ENCODE assay signal across 22 cellular contexts in genomic region chr17:4919511-4920047, GRCh38. TPM values are rescaled to one million over a fixed set of nuclear protein-coding genes. Genes with fewer than 3 reads are reported as not detected.
A peak's percentile ranks its signal among the peaks of the same experiment; 100 is the strongest.
DNase-seq lines count a peak whose midpoint lies in the region; ATAC-seq and FAIRE-seq lines count a peak whose summit lies in the region.
"Had no signal": no experiment of that assay in that cellular context is flagged by ENCODE, and none has a peak within 500 bp of the region (broad histone marks: within the 10 kb centered on the region; RNA-seq: fewer than 3 reads in every experiment).

No MANE protein-coding gene starts in this region.

- H3K4me2 ChIP-seq in GM23248 (ENCODE audit: unreplicated experiment) (peak overlapping the region; percentile 5), mesendoderm (ENCODE audit: low read length) (no peak overlapping the region)

- H2BK120ac ChIP-seq in mesendoderm (ENCODE audit: low read depth, low read length): no peak overlapping the region

- no peak overlapping the region for H3K23ac ChIP-seq in mesendoderm (ENCODE audit: low read length)

- no peak for FAIRE-seq in GM19239 (lab: Jason Lieb, UNC)

- H3K79me2 ChIP-seq in GM23248 (ENCODE audit: insufficient read depth) (no peaks in the 10 kb centered on the region), mesendoderm (ENCODE audit: control insufficient read depth, insufficient read depth, low read length) (no peaks in the 10 kb centered on the region)

- no peaks in the 10 kb centered on the region for H3K79me1 ChIP-seq in mesendoderm (ENCODE audit: low read length)

- DNase-seq in GM23248 (no peak), ecto neural progenitor cell (ENCODE audit: low spot score) (peak; percentile 41), mesendoderm (peak; percentile 58), G401 (ENCODE audit: low spot score) (no peak), GM19239 (ENCODE audit: insufficient read length, low spot score) (no peak)
- DNase-seq: activated CD4-positive, alpha-beta T cell treated with anti-CD3 and anti-CD28 coated beads for 36 hours; activated gamma-delta T cell treated with Interleukin-2 at 50 U/mL for 16 hours; CD4-positive, alpha-beta memory T cell; DMS79; foreskin melanocyte; left ventricle myocardium inferior; NCI-H1092 treated with DMSO at 0.1 percent for 48 hours; NCI-H69; PC-3; stimulated activated CD4-positive, alpha-beta T cell treated with anti-CD3 and anti-CD28 coated beads, Interleukin-4, amount 100 ng/mL, for 24 hours; T-helper 9 cell had no signal

- 0 out of 2 replicates have a peak overlapping the region, but pooled peaks have one; percentile 9 for H2AFZ ChIP-seq in GM23248

- H3K36me3 ChIP-seq in GM23248 (ENCODE audit: low read depth): no peaks in the 10 kb centered on the region
- no peaks in the 10 kb centered on the region for H3K36me3 ChIP-seq in mesendoderm (ENCODE audit: control insufficient read depth, insufficient read depth, low read length)
- H3K36me3 ChIP-seq: HAP-1, left ventricle myocardium inferior, SJSA1 had no signal

- no peak overlapping the region for H3K4ac ChIP-seq in mesendoderm (ENCODE audit: low read depth, low read length)

- no peak overlapping the region for H2BK15ac ChIP-seq in mesendoderm (replicated peaks; ENCODE audit: low read depth)

- no peaks in the 10 kb centered on the region for H3K9me2 ChIP-seq in GM23248 (ENCODE audit: insufficient read depth)

- 49 to 50% methylated on average over 8 of the region's 8 CpGs for WGBS in GM23248 (ENCODE audit: low coverage in 1 of 2, low lambda C conversion rate in 2 of 2, missing lambda C conversion rate in 2 of 2), 2 experiments
- no CpG with 5 or more reads among the region's 8 CpGs for WGBS in mesendoderm (ENCODE audit: extremely low coverage, insufficient coverage, low lambda C conversion rate)

- no peak overlapping the region for H3K56ac ChIP-seq in mesendoderm (ENCODE audit: low read length)

- no peak overlapping the region for H3K18ac ChIP-seq in mesendoderm (ENCODE audit: low read length)

- H3K27me3 ChIP-seq in GM23248 (replicated peaks; ENCODE audit: insufficient read depth): no peaks in the 10 kb centered on the region
- no peaks in the 10 kb centered on the region for H3K27me3 ChIP-seq in mesendoderm (ENCODE audit: insufficient read depth, low read length, poor library complexity)
- H3K27me3 ChIP-seq: SJSA1 had no signal

- 0 out of 2 replicates have a peak, but pooled peaks cover 7% of the 10 kb centered on the region for H3F3A ChIP-seq in GM23248 (ENCODE audit: insufficient read depth)

- no peak overlapping the region for H4K8ac ChIP-seq in mesendoderm (ENCODE audit: low read depth, low read length)

- H3K27ac ChIP-seq in GM23248 (no peak overlapping the region), mesendoderm (ENCODE audit: low read depth, low read length) (no peak overlapping the region)
- H3K27ac ChIP-seq: left ventricle myocardium inferior, SJSA1 had no signal

- in situ Hi-C loops in GM23248 (cut with MboI) (loop anchor here (10.0 kb wide), 1 partner anchor 135 kb away; no protein-coding TSS in a partner anchor), G401 (cut with HindIII; ENCODE audit: low sequenced_read_pairs) (no loop called here)

- H3K9ac ChIP-seq in GM23248 (no peak overlapping the region), mesendoderm (ENCODE audit: low read length) (no peak overlapping the region)

- H2AK5ac ChIP-seq in mesendoderm (ENCODE audit: low read length): no peak overlapping the region

- H3K4me1 ChIP-seq in GM23248 (ENCODE audit: insufficient read depth): peaks cover 14% of the 10 kb centered on the region
- no peaks in the 10 kb centered on the region for H3K4me1 ChIP-seq in mesendoderm (ENCODE audit: control insufficient read depth, low read depth, low read length)
- H3K4me1 ChIP-seq: left ventricle myocardium inferior, SJSA1 had no signal

- H3K4me3 ChIP-seq in GM23248 (no peak overlapping the region), mesendoderm (ENCODE audit: low read length) (no peak overlapping the region)
- H3K4me3 ChIP-seq: HAP-1, left ventricle myocardium inferior, SJSA1 had no signal

- no peak overlapping the region for H4K5ac ChIP-seq in mesendoderm (ENCODE audit: low read length)

- no peak overlapping the region for H2BK5ac ChIP-seq in mesendoderm (ENCODE audit: low read length)

- no peaks in the 10 kb centered on the region for H4K20me1 ChIP-seq in GM23248 (ENCODE audit: insufficient read depth)

- no peak for ATAC-seq in GM21576 (IDR thresholded peaks at IDR 0.05; ENCODE audit: unreplicated experiment)
- ATAC-seq: PC-3 had no signal

- H3K9me3 ChIP-seq in GM23248 (ENCODE audit: low read depth): no peaks in the 10 kb centered on the region
- H3K9me3 ChIP-seq: HAP-1, left ventricle myocardium inferior, SJSA1 had no signal

RNA-seq across cellular contexts. Expression of gene GP1BA, which starts 12.5 kb away (rescaled TPM):
- not detected in 2 replicates for total RNA-seq in GM23248 (2014; rRNA removed; shearing (Covaris generic))
- 0.18 TPM in 1 of 2 replicates, not detected in the other for polyA plus RNA-seq in GM23248 (2016; fragmentation: Nextera tagmentation; extraction: Ambion mirVana)
- polyA plus RNA-seq in mesendoderm (2013, experiment 1 of 2): not detected
- not detected for polyA plus RNA-seq in mesendoderm (2013, experiment 2 of 2)
- not detected in 2 replicates for total RNA-seq in G401 (2014; rRNA removed; shearing (Covaris generic))
- total RNA-seq: activated CD4-positive, alpha-beta T cell treated with anti-CD3 and anti-CD28 coated beads for 36 hours; CD4-positive, alpha-beta memory T cell; cerebellum; myocyte; PC-3; SJSA1; temporal lobe had no signal
- polyA plus RNA-seq: CD4-positive, alpha-beta memory T cell had no signal

RNA-seq across cellular contexts. Expression of gene CHRNE, which starts 16.7 kb away (rescaled TPM):
- 0.13 and 0.86 TPM in 2 replicates for total RNA-seq in GM23248 (2014; rRNA removed; shearing (Covaris generic))
- polyA plus RNA-seq in GM23248 (2016; fragmentation: Nextera tagmentation; extraction: Ambion mirVana): 0.63 and 0.84 TPM in 2 replicates
- 0.24 TPM for polyA plus RNA-seq in mesendoderm (2013, experiment 1 of 2)
- 0.24 TPM for polyA plus RNA-seq in mesendoderm (2013, experiment 2 of 2)
- total RNA-seq in G401 (2014; rRNA removed; shearing (Covaris generic)): not detected in 2 replicates
- total RNA-seq: myocyte had no signal

RNA-seq across cellular contexts. Expression of gene C17orf107, which starts 20.2 kb away (rescaled TPM):
- 3.8 and 8.8 TPM in 2 replicates for total RNA-seq in GM23248 (2014; rRNA removed; shearing (Covaris generic))
- 2.7 and 3.9 TPM in 2 replicates for polyA plus RNA-seq in GM23248 (2016; fragmentation: Nextera tagmentation; extraction: Ambion mirVana)
- 0.24 TPM for polyA plus RNA-seq in mesendoderm (2013, experiment 1 of 2)
- 0.39 TPM for polyA plus RNA-seq in mesendoderm (2013, experiment 2 of 2)
- total RNA-seq in G401 (2014; rRNA removed; shearing (Covaris generic)): not detected in 2 replicates

RNA-seq across cellular contexts. Expression of gene SLC25A11, which starts 20.3 kb away (rescaled TPM):
- total RNA-seq in GM23248 (2014; rRNA removed; shearing (Covaris generic)): 68.5 and 131 TPM in 2 replicates
- 71.4 and 73.2 TPM in 2 replicates for polyA plus RNA-seq in GM23248 (2016; fragmentation: Nextera tagmentation; extraction: Ambion mirVana)
- 41.8 TPM for polyA plus RNA-seq in mesendoderm (2013, experiment 1 of 2)
- 41.5 TPM for polyA plus RNA-seq in mesendoderm (2013, experiment 2 of 2)
- total RNA-seq in G401 (2014; rRNA removed; shearing (Covaris generic)): 111 and 132 TPM in 2 replicates

RNA-seq across cellular contexts. Expression of gene RNF167, which starts 20.5 kb away (rescaled TPM):
- 19.8 and 31.7 TPM in 2 replicates for total RNA-seq in GM23248 (2014; rRNA removed; shearing (Covaris generic))
- polyA plus RNA-seq in GM23248 (2016; fragmentation: Nextera tagmentation; extraction: Ambion mirVana): 34.2 and 36.6 TPM in 2 replicates
- polyA plus RNA-seq in mesendoderm (2013, experiment 1 of 2): 181 TPM
- polyA plus RNA-seq in mesendoderm (2013, experiment 2 of 2): 176 TPM
- 86.0 and 97.4 TPM in 2 replicates for total RNA-seq in G401 (2014; rRNA removed; shearing (Covaris generic))

Comparison
In these comparisons a context has a peak if more than half of its experiments do, and no peak if none do; other contexts are left out.
1. DNase-seq: peak in ecto neural progenitor cell (single experiment) and mesendoderm (single experiment); none in GM23248 (single experiment), G401 (single experiment) and GM19239 (single experiment).